ENCODE assay signal across 21 cellular contexts in genomic region chr12:88228720-88229119, GRCh38.
"Had no signal": no experiment of that assay in that cellular context is flagged by ENCODE, and none has a peak within 500 bp of the region (broad histone marks: within the 10 kb centered on the region; RNA-seq: fewer than 3 reads in every experiment).

No MANE protein-coding gene starts in this region.

- FAIRE-seq: kidney, small intestine had no signal

- H3K4me1 ChIP-seq: neural progenitor cell, right atrium auricular region, tibial artery, upper lobe of left lung, uterus had no signal

- H3K27me3 ChIP-seq: hepatocyte, neural progenitor cell, ovary, right atrium auricular region, tibial artery, upper lobe of left lung, uterus had no signal

- H3K4me3 ChIP-seq: hepatocyte, lung, neural progenitor cell, ovary, right atrium auricular region, tibial artery, upper lobe of left lung, uterus had no signal

- H2AFZ ChIP-seq: hepatocyte, neural progenitor cell had no signal

- H3K9me3 ChIP-seq: ovary, tibial artery, upper lobe of left lung, uterus had no signal

- H3K79me2 ChIP-seq: hepatocyte had no signal

- H3K36me3 ChIP-seq: neural progenitor cell, ovary, right atrium auricular region, tibial artery, upper lobe of left lung, uterus had no signal

- H3K27ac ChIP-seq: hepatocyte, neural progenitor cell, ovary, right atrium auricular region, tibial artery, upper lobe of left lung, uterus had no signal

- H3K9ac ChIP-seq: neural progenitor cell had no signal

- H3K4me2 ChIP-seq: hepatocyte, neural progenitor cell had no signal

- DNase-seq: effector CD4-positive, alpha-beta T cell; foreskin melanocyte; head of caudate nucleus; kidney; left cardiac atrium; left ventricle myocardium superior; mesenchymal stem cell; midbrain; nucleus accumbens; ovary; small intestine; stimulated activated CD4-positive, alpha-beta T cell treated with anti-CD3 and anti-CD28 coated beads, Interleukin-12 subunit alpha, Interleukin-12 subunit beta, amount 100 ng/mL, for 4 hours; stimulated activated CD4-positive, alpha-beta T cell treated with anti-CD3 and anti-CD28 coated beads, Interleukin-2, amount 100 ng/mL, for 48 hours; tibial artery; uterus had no signal

- ATAC-seq: left cardiac atrium; left ventricle myocardium superior; natural killer cell treated with Interleukin-12 subunit alpha and Interleukin-12 subunit beta and Interleukin-15 and Interleukin-18, amount 100 ng/mL, for 72 hours had no signal
